17 cellular contexts compared by ENCODE assay signal in the genomic region with DNA sequence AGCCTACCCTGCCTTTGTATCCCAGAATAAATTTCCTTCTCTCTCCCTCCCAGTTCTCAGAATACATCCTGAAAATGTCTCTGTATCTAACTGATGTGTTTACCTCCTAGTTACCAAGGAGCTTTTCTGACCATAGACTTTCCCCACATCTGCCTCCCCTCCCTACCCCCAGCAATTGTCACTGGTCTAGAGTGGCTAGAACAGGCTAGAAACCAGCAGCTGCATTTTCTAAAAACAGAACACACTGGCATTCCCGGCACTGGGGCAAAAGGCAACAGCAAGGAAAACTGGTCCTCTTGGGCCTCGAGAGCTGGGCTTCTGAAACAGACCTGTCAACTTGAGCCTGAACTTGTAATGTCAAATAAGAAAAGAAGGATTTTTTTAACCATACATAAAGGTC. TPM values are rescaled to one million over a fixed set of nuclear protein-coding genes. Genes with fewer than 3 reads are reported as not detected.
"Had no signal": no experiment of that assay in that cellular context is flagged by ENCODE, and none has a peak within 500 bp of the region (broad histone marks: within the 10 kb centered on the region; RNA-seq: fewer than 3 reads in every experiment).

No MANE protein-coding gene starts in this region.

- H3K4me3 ChIP-seq: esophagus muscularis mucosa, smooth muscle cell had no signal

- H3K9me3 ChIP-seq: esophagus muscularis mucosa had no signal

- H3K4me2 ChIP-seq: smooth muscle cell had no signal

- ATAC-seq: activated CD8-positive, alpha-beta T cell treated with anti-CD3 and anti-CD28 coated beads for 36 hours; activated T-cell treated with anti-CD3 and anti-CD28 coated beads, Interleukin-2, amount 50 U/mL, for 72 hours; naive thymus-derived CD4-positive, alpha-beta T cell; stimulated activated naive B cell treated with anti-CD40 and anti-IgM and Interleukin-4, amounts not matched to agents 10 μg/mL and 1 μg/mL and 100 μg/mL, for 72 hours had no signal

- H3K4me1 ChIP-seq: esophagus muscularis mucosa had no signal

- H3K36me3 ChIP-seq: esophagus muscularis mucosa, WERI-Rb-1 had no signal

- H3K27ac ChIP-seq: esophagus muscularis mucosa, WERI-Rb-1 had no signal

- DNase-seq: activated CD4-positive, alpha-beta T cell treated with anti-CD3 and anti-CD28 coated beads for 4 hours; activated CD8-positive, alpha-beta memory T cell treated with anti-CD3 and anti-CD28 coated beads, Interleukin-2, amount 50 U/mL, for 4 hours; activated CD8-positive, alpha-beta T cell treated with anti-CD3 and anti-CD28 coated beads for 36 hours; activated naive CD8-positive, alpha-beta T cell treated with anti-CD3 and anti-CD28 coated beads, Interleukin-2, amount 10 ng/mL, durations not matched to agents 7 days and 5 days; activated T-cell treated with anti-CD3 and anti-CD28 coated beads, Interleukin-2, amount 50 U/mL, for 72 hours; foreskin fibroblast; islet precursor cell; midbrain; naive thymus-derived CD4-positive, alpha-beta T cell; posterior cingulate gyrus; stimulated activated naive B cell treated with anti-CD40 and anti-IgM and Interleukin-4, amounts not matched to agents 10 μg/mL and 1 μg/mL and 100 μg/mL, for 72 hours; substantia nigra; T-helper 1 cell; WERI-Rb-1 had no signal

- H3K27me3 ChIP-seq: esophagus muscularis mucosa had no signal

RNA-seq across cellular contexts. Expression of gene TASL, which starts 16.4 kb away (rescaled TPM):
- total RNA-seq: astrocyte, smooth muscle cell had no signal
- polyA plus RNA-seq: smooth muscle cell had no signal
